ENCODE assay signal across 8 cellular contexts in the genomic region with DNA sequence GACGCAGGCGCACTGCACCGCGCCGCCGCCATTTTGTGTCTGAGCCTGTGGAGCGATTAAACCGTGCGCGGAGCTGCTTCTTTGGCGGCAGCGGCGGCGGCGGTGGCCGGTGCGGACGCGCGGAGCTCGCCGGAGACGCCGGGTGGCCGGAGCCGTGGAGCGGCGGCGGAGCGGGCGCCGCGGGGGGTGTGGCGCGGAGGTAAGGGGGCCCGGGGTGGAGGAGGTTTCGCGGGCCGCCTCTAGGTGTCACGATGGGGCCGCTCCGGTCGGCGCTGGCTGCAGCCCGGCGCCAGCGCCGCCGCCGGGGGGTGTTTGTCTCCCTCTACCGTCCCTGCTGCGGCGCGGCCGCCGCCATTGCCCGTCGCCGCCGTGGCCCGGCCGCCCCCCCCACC. TPM values are rescaled to one million over a fixed set of nuclear protein-coding genes. Genes with fewer than 3 reads are reported as not detected.
DNase-seq lines count a peak whose midpoint lies in the region; ATAC-seq, FAIRE-seq and TF ChIP-seq lines count a peak whose summit lies in the region.

A gene with protein sequence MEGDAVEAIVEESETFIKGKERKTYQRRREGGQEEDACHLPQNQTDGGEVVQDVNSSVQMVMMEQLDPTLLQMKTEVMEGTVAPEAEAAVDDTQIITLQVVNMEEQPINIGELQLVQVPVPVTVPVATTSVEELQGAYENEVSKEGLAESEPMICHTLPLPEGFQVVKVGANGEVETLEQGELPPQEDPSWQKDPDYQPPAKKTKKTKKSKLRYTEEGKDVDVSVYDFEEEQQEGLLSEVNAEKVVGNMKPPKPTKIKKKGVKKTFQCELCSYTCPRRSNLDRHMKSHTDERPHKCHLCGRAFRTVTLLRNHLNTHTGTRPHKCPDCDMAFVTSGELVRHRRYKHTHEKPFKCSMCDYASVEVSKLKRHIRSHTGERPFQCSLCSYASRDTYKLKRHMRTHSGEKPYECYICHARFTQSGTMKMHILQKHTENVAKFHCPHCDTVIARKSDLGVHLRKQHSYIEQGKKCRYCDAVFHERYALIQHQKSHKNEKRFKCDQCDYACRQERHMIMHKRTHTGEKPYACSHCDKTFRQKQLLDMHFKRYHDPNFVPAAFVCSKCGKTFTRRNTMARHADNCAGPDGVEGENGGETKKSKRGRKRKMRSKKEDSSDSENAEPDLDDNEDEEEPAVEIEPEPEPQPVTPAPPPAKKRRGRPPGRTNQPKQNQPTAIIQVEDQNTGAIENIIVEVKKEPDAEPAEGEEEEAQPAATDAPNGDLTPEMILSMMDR (plus strand): TSS at position 1 of the 392 bp plus-strand sequence. CDS start 48,307 bp downstream, outside the sequence.

- H3K4me1 Mint-ChIP-seq in CD4-positive, alpha-beta memory T cell = peaks cover 27 to 53% (median 41%) of the 10 kb centered on the region in 4 donors
- H3K4me1 Mint-ChIP-seq in activated T-cell treated with anti-CD3 and anti-CD28 coated beads, Interleukin-2, amount 50 U/mL, for 4 hours (ENCODE audit: low read depth) = peaks cover 44% of the 10 kb centered on the region
- peaks cover 17 to 64% (median 48%) of the 10 kb centered on the region in 4 donors for H3K4me1 Mint-ChIP-seq in naive thymus-derived CD8-positive, alpha-beta T cell

- H3K36me3 Mint-ChIP-seq in CD4-positive, alpha-beta memory T cell = peaks cover 0 to 7% of the 10 kb centered on the region in 2 donors
- H3K36me3 Mint-ChIP-seq in activated T-cell treated with anti-CD3 and anti-CD28 coated beads, Interleukin-2, amount 50 U/mL, for 4 hours (ENCODE audit: insufficient read depth) = no peaks in the 10 kb centered on the region
- H3K36me3 Mint-ChIP-seq in naive thymus-derived CD8-positive, alpha-beta T cell = peaks cover 0 to 5% (median 0%) of the 10 kb centered on the region in 3 donors

- no peaks in the 10 kb centered on the region for H3K27me3 Mint-ChIP-seq in CD4-positive, alpha-beta memory T cell
- no peaks in the 10 kb centered on the region for H3K27me3 Mint-ChIP-seq in activated T-cell treated with anti-CD3 and anti-CD28 coated beads, Interleukin-2, amount 50 U/mL, for 4 hours (ENCODE audit: low read depth)
- H3K27me3 Mint-ChIP-seq in naive thymus-derived CD8-positive, alpha-beta T cell = no peaks in the 10 kb centered on the region

- no peaks in the 10 kb centered on the region for H3K9me3 Mint-ChIP-seq in CD4-positive, alpha-beta memory T cell
- no peaks in the 10 kb centered on the region for H3K9me3 Mint-ChIP-seq in activated T-cell treated with anti-CD3 and anti-CD28 coated beads, Interleukin-2, amount 50 U/mL, for 4 hours
- no peaks in the 10 kb centered on the region for H3K9me3 Mint-ChIP-seq in naive thymus-derived CD8-positive, alpha-beta T cell

- H3K9me3 ChIP-seq in CD4-positive, alpha-beta memory T cell (ENCODE audit: control insufficient read depth in 1 of 2, low read length in 2 of 2) = no peaks in the 10 kb centered on the region

- peak within 1 kb of the TSS; percentile 61 to 90 for H3K4me3 ChIP-seq in CD4-positive, alpha-beta memory T cell (ENCODE audit: low read length in 2 of 2)
- peak within 1 kb of the TSS; percentile 69 for H3K4me3 ChIP-seq in fibroblast of mammary gland (ENCODE audit: control insufficient read depth, low read depth, low read length)

- POLR2A ChIA-PET in CD4-positive, alpha-beta memory T cell (lab: Charles Lee; ENCODE audit: partially characterized antibody) = interaction anchor here (0.6 to 20.3 kb wide), 35 partner anchors 10 to 523 kb away, joined by 3 to 706 read pairs (median 5); a partner anchor contains a TSS
- POLR2A ChIA-PET in naive thymus-derived CD8-positive, alpha-beta T cell (lab: Charles Lee) = interaction anchor here (0.6 to 16.1 kb wide), 23 partner anchors 10 to 1010 kb away, joined by 3 to 485 read pairs (median 5); a partner anchor contains a TSS

- H3K4me1 ChIP-seq in CD4-positive, alpha-beta memory T cell (ENCODE audit: insufficient read depth, low read length) = peaks cover 54% of the 10 kb centered on the region

- intact Hi-C loops in CD4-positive, alpha-beta memory T cell (cut with micrococcal nuclease) = loop anchor here (1.0 to 5.0 kb wide), 13 partner anchors 15 to 522 kb away; a partner anchor contains a TSS

- peak within 1 kb of the TSS; percentile 93 to 97 (median 96) for H3K27ac Mint-ChIP-seq in CD4-positive, alpha-beta memory T cell
- H3K27ac Mint-ChIP-seq in naive thymus-derived CD8-positive, alpha-beta T cell = peak within 1 kb of the TSS; percentile 72 to 98 (median 96)

- FAIRE-seq in GM19239 (lab: Jason Lieb, UNC) = no peak

- peak within 1 kb of the TSS; percentile 94 for H3K27ac ChIP-seq in CD4-positive, alpha-beta memory T cell (ENCODE audit: low read depth, low read length)

- peak in 3 of 5 donors; percentile 87 to 92 (median 91) for DNase-seq in CD4-positive, alpha-beta memory T cell
- DNase-seq in GM19239 (ENCODE audit: insufficient read length, low spot score) (peak; percentile 60), NOMO-1 (lab: John Stamatoyannopoulos, UW; ENCODE audit: unreplicated experiment in 2 of 2) (peak; percentile 73 to 83), fibroblast of mammary gland (ENCODE audit: low read depth) (peak; percentile 76)
- DNase-seq in activated T-cell treated with anti-CD3 and anti-CD28 coated beads, Interleukin-2, amount 50 U/mL, for 4 hours = peak; percentile 80
- peak in 7 of 10 donors; percentile 75 to 99 (median 83) for DNase-seq in naive thymus-derived CD8-positive, alpha-beta T cell
- peak; percentile 85 for DNase-seq in stimulated activated naive CD8-positive, alpha-beta T cell treated with anti-CD3 and anti-CD28 coated beads, Interleukin-15, Interleukin-2, amounts not matched to agents 100 U/mL and 50 U/mL, for 24 hours

- peak; percentile 33 for TF ChIP-seq CTCF in fibroblast of mammary gland (conservative IDR thresholded peaks at IDR 0.05; ENCODE audit: control insufficient read depth, insufficient read depth, low read depth, low read length)

- CTCF ChIA-PET in CD4-positive, alpha-beta memory T cell (lab: Charles Lee; ENCODE audit: partially characterized antibody) = interaction anchor here (0.7 to 11.7 kb wide), 20 partner anchors 9 to 522 kb away, joined by 3 to 361 read pairs (median 5); a partner anchor contains a TSS

- no peaks in the 10 kb centered on the region for H3K27me3 ChIP-seq in CD4-positive, alpha-beta memory T cell (ENCODE audit: insufficient read depth, low read length)

- H3K36me3 ChIP-seq in CD4-positive, alpha-beta memory T cell (ENCODE audit: insufficient read depth, low read length) = no peaks in the 10 kb centered on the region

- peak; percentile 52 for ATAC-seq in HG03439 (IDR thresholded peaks at IDR 0.05; ENCODE audit: unreplicated experiment)
- ATAC-seq in activated T-cell treated with anti-CD3 and anti-CD28 coated beads, Interleukin-2, amount 50 U/mL, for 4 hours = peak; percentile 73 to 74
- peak; percentile 60 to 64 for ATAC-seq in naive thymus-derived CD8-positive, alpha-beta T cell
- peak; percentile 51 for ATAC-seq in stimulated activated naive CD8-positive, alpha-beta T cell treated with anti-CD3 and anti-CD28 coated beads, Interleukin-15, Interleukin-2, amounts not matched to agents 100 U/mL and 50 U/mL, for 24 hours

- peak within 1 kb of the TSS; percentile 89 to 97 (median 92) for H3K4me3 Mint-ChIP-seq in CD4-positive, alpha-beta memory T cell
- peak within 1 kb of the TSS; percentile 85 for H3K4me3 Mint-ChIP-seq in activated T-cell treated with anti-CD3 and anti-CD28 coated beads, Interleukin-2, amount 50 U/mL, for 4 hours
- H3K4me3 Mint-ChIP-seq in naive thymus-derived CD8-positive, alpha-beta T cell = peak within 1 kb of the TSS; percentile 87 to 96 (median 91)

RNA-seq across cellular contexts. Expression of the gene that starts here (rescaled TPM):
- 10 to 100 TPM; 69.8 to 72.5 TPM for total RNA-seq in CD4-positive, alpha-beta memory T cell
- polyA plus RNA-seq in CD4-positive, alpha-beta memory T cell = 10 to 100 TPM; 26.5 to 85.7 TPM
- total RNA-seq in activated T-cell treated with anti-CD3 and anti-CD28 coated beads, Interleukin-2, amount 50 U/mL, for 4 hours = 10 to 100 TPM; 53.7 to 59.3 (median 54.0) TPM
- total RNA-seq in naive thymus-derived CD8-positive, alpha-beta T cell = 10 to 100 TPM; 67.5 to 67.6 TPM
- polyA plus RNA-seq in naive thymus-derived CD8-positive, alpha-beta T cell = 10 to 100 TPM; 37.1 to 61.1 (median 51.9) TPM

Comparison
In these comparisons a context has a peak if more than half of its experiments do, and no peak if none do; other contexts are left out.
1. Peak in every context shown above with its lines: DNase-seq, ATAC-seq, H3K4me3 ChIP-seq and H3K27ac ChIP-seq.